ENCODE assay signal across 18 cellular contexts in the genomic region with DNA sequence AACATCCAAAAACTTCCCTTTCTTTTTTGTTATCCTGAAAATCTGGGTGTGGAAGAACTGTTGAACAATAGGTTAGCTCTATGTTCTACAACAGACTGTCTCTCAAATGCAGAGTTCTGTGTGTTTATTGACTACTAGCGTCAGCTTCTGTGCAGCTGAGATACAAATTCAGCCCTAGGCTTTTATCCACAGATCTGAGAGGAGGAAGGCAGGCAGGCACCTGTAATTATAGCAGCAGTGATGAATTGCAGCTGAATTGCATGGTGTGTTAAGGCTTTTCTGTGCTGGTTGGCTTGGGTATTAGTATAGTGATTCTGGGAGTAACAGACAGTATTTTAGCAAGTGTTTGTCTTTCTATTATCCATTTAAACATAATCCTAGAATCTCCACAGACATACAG. TPM values are rescaled to one million over a fixed set of nuclear protein-coding genes. Genes with fewer than 3 reads are reported as not detected.
A peak's percentile ranks its signal among the peaks of the same experiment; 100 is the strongest.
DNase-seq lines count a peak whose midpoint lies in the region; TF ChIP-seq lines count a peak whose summit lies in the region.
"Had no signal": no experiment of that assay in that cellular context is flagged by ENCODE, and none has a peak within 500 bp of the region (broad histone marks: within the 10 kb centered on the region; RNA-seq: fewer than 3 reads in every experiment).

No MANE protein-coding gene starts in this region.

- H3K9me3 Mint-ChIP-seq in Calu3 (ENCODE audit: low read depth, unreplicated experiment) = no peaks in the 10 kb centered on the region
- H3K9me3 Mint-ChIP-seq: T-helper 1 cell treated with Interleukin-12 subunit alpha and Interleukin-12 subunit beta and Interleukin-4 antibody, amounts not matched to agents 30 μg/mL and 1 μg/mL, for 36 hours had no signal

- H3K4me3 Mint-ChIP-seq in Calu3 (ENCODE audit: low read depth, unreplicated experiment) = no peak overlapping the region
- H3K4me3 Mint-ChIP-seq: CD4-positive, CD25-positive, alpha-beta regulatory T cell; T-helper 1 cell treated with Interleukin-12 subunit alpha and Interleukin-12 subunit beta and Interleukin-4 antibody, amounts not matched to agents 30 μg/mL and 1 μg/mL, for 36 hours had no signal

- CTCF ChIA-PET in Calu3 (lab: Charles Lee) = no interaction called here

- intact Hi-C loops in Calu3 (cut with micrococcal nuclease; ENCODE audit: unreplicated experiment) = no loop called here

- no peaks in the 10 kb centered on the region for H3K36me3 Mint-ChIP-seq in Calu3 (ENCODE audit: insufficient read depth, unreplicated experiment)
- H3K36me3 Mint-ChIP-seq: CD4-positive, CD25-positive, alpha-beta regulatory T cell had no signal

- no TSS peak for BruUV-seq in Calu3 (replicated peaks; lab: Mats Ljungman, UMichigan)

- no peak for TF ChIP-seq CTCF in Calu3 (IDR thresholded peaks at IDR 0.05; ENCODE audit: unreplicated experiment)

- no peak overlapping the region for H3K27ac Mint-ChIP-seq in Calu3 (ENCODE audit: unreplicated experiment)
- H3K27ac Mint-ChIP-seq: CD4-positive, CD25-positive, alpha-beta regulatory T cell; T-helper 1 cell treated with Interleukin-12 subunit alpha and Interleukin-12 subunit beta and Interleukin-4 antibody, amounts not matched to agents 30 μg/mL and 1 μg/mL, for 36 hours had no signal

- no peaks in the 10 kb centered on the region for H3K4me1 Mint-ChIP-seq in Calu3 (ENCODE audit: low read depth, unreplicated experiment)
- H3K4me1 Mint-ChIP-seq: CD4-positive, CD25-positive, alpha-beta regulatory T cell had no signal

- no peaks in the 10 kb centered on the region for H3K27me3 Mint-ChIP-seq in Calu3 (ENCODE audit: unreplicated experiment)
- H3K27me3 Mint-ChIP-seq: CD4-positive, CD25-positive, alpha-beta regulatory T cell had no signal

- peak in 2 of 3 experiments; percentile 47 to 91 for DNase-seq in NCI-H1417 (lab: John Stamatoyannopoulos, UW)
- DNase-seq in NCI-H146 treated with DMSO at 0.1 percent for 48 hours (lab: John Stamatoyannopoulos, UW; ENCODE audit: unreplicated experiment) = peak; percentile 34
- DNase-seq in NCI-H748 (lab: John Stamatoyannopoulos, UW; ENCODE audit: unreplicated experiment) = peak; percentile 92
- peak; percentile 65 for DNase-seq in islet precursor cell
- DNase-seq in ecto neural progenitor cell (ENCODE audit: low spot score) = no peak
- DNase-seq in Calu3 = no peak
- no peak for DNase-seq in activated effector memory CD4-positive, alpha-beta T cell treated with anti-CD3 and anti-CD28 coated beads, Interleukin-2, amount 50 U/mL, for 16 hours
- DNase-seq: CD4-positive, CD25-positive, alpha-beta regulatory T cell; DMS 273 treated with DMSO at 0.1 percent for 48 hours; DMS79 treated with DMSO at 0.1 percent for 48 hours; IMR-90; NCI-H1436; NCI-H2029; NCI-H524; NK-92 treated with Interleukin-12 subunit alpha and Interleukin-12 subunit beta, amount 100 ng/mL, for 24 hours; Peyer's patch; T1000 had no signal

RNA-seq across cellular contexts. Expression of a gene that starts 24.4 kb away (rescaled TPM):
- 3.3 and 3.7 TPM in 2 replicates for total RNA-seq in Calu3 (2022)
- total RNA-seq: CD4-positive, CD25-positive, alpha-beta regulatory T cell had no signal

Comparison
In these comparisons a context has a peak if more than half of its experiments do, and no peak if none do; other contexts are left out.
1. DNase-seq: peak in NCI-H1417 (2 of 3), NCI-H146 treated with DMSO at 0.1 percent for 48 hours (single experiment), NCI-H748 (single experiment) and islet precursor cell (single experiment); none in ecto neural progenitor cell (single experiment), Calu3 (single experiment) and activated effector memory CD4-positive, alpha-beta T cell treated with anti-CD3 and anti-CD28 coated beads, Interleukin-2, amount 50 U/mL, for 16 hours (single experiment).